Comparison of ENCODE assay signal across 8 cellular contexts in the genomic region with DNA sequence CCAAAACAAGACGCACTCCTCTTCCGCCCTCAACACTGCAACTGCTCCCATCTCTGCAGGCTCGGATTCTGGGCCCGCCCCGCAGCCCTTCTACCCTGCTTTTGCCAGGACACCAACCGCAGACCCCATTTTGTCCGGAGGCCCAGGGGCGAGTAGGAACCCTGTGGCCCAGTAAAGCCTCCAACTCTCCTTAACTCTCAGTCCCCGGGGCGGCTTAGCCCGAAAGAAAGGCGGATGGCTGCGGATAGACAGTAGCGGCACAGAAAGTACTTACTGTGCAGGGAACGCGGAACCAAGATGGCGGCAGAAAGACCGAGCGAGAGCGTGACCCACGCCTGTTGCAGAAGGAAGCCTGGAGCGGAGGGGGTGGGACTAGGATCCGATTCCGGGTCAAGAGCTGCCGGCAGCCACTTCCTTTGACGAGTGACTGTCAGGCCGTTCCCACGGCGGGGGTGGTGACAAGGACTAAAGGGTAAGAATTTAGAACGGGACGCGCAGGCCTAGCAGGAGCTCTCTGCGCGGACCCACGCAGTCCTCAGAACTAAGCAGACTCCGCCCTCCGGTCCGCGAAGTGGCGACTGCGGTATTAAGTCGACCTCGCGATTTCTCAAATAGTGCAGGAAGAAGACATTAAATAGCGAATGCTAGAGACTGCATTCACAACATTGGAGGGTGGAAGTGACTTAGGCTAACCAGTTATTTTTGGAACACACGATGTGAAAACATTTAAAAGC. TPM values are rescaled to one million over a fixed set of nuclear protein-coding genes. Genes with fewer than 3 reads are reported as not detected.
A peak's percentile ranks its signal among the peaks of the same experiment; 100 is the strongest.
DNase-seq lines count a peak whose midpoint lies in the region; ATAC-seq and TF ChIP-seq lines count a peak whose summit lies in the region.

Gene NACA, minus strand, starts transcription at position 311 of the 734 bp plus-strand sequence. CDS start 778 bp downstream, outside the sequence.

- peaks cover 13% of the 10 kb centered on the region for H3K27me3 Mint-ChIP-seq in endothelial cell (ENCODE audit: unreplicated experiment)

- peak within 1 kb of the TSS; percentile 85 for H3K27ac ChIP-seq in OCI-LY3 (ENCODE audit: low read length)

- peaks cover 12% of the 10 kb centered on the region for H3K36me3 Mint-ChIP-seq in endothelial cell (ENCODE audit: low read depth, unreplicated experiment)

- no peaks in the 10 kb centered on the region for H3K27me3 ChIP-seq in OCI-LY3 (ENCODE audit: low read depth, low read length)

- peak within 1 kb of the TSS; percentile 100 for H3K9ac ChIP-seq in OCI-LY3 (ENCODE audit: low read length)

- H4K20me1 ChIP-seq in OCI-LY3 (ENCODE audit: insufficient read depth, low read length) = peaks cover 42% of the 10 kb centered on the region

- H3K4me1 Mint-ChIP-seq in endothelial cell (ENCODE audit: unreplicated experiment) = peaks cover 42% of the 10 kb centered on the region

- ATAC-seq in GM21515 (IDR thresholded peaks at IDR 0.05; ENCODE audit: unreplicated experiment) = peak; percentile 95

- H2AFZ ChIP-seq in OCI-LY3 (ENCODE audit: low read depth, low read length) = peak within 1 kb of the TSS; percentile 40

- DNase-seq in D341Med (ENCODE audit: low spot score) (peak; percentile 97), HuH-7 (ENCODE audit: low spot score) (peak; percentile 94), endothelial cell (ENCODE audit: low spot score) (peak; percentile 92), midbrain (lab: John Stamatoyannopoulos, UW) (peak; percentile 98)
- peak; percentile 97 for DNase-seq in activated CD8-positive, alpha-beta memory T cell treated with anti-CD3 and anti-CD28 coated beads, Interleukin-2, amount 50 U/mL, for 48 hours
- peak; percentile 91 to 96 for DNase-seq in stimulated activated CD8-positive, alpha-beta memory T cell treated with anti-CD3 and anti-CD28 coated beads, Interleukin-2, amount 100 ng/mL, for 1 hour (ENCODE audit: low read depth in 2 of 2)

- H3K4me3 ChIP-seq in OCI-LY3 (ENCODE audit: low read length) = peak within 1 kb of the TSS; percentile 99

- H3K4me2 ChIP-seq in OCI-LY3 (ENCODE audit: low read length) = peak within 1 kb of the TSS; percentile 91

- H3K36me3 ChIP-seq in OCI-LY3 (replicated peaks; ENCODE audit: low read depth, low read length) = peaks cover 48% of the 10 kb centered on the region

- H3K79me2 ChIP-seq in OCI-LY3 (ENCODE audit: low read length) = peaks cover 54% of the 10 kb centered on the region

- no peaks in the 10 kb centered on the region for H3K9me3 ChIP-seq in OCI-LY3 (ENCODE audit: insufficient read depth, low read length)

- no peaks in the 10 kb centered on the region for H3K9me3 Mint-ChIP-seq in endothelial cell (ENCODE audit: unreplicated experiment)

- no peak for TF ChIP-seq CTCF in OCI-LY3 (IDR thresholded peaks at IDR 0.05; ENCODE audit: low read depth, low read length)
- TF ChIP-seq CTCF in endothelial cell (IDR thresholded peaks at IDR 0.05; ENCODE audit: unreplicated experiment) = no peak

- H3K4me3 Mint-ChIP-seq in endothelial cell (ENCODE audit: unreplicated experiment) = peak within 1 kb of the TSS; percentile 99

- peaks cover 41% of the 10 kb centered on the region for H3K4me1 ChIP-seq in OCI-LY3 (ENCODE audit: low read length)

- H3K27ac Mint-ChIP-seq in endothelial cell (ENCODE audit: unreplicated experiment) = peak within 1 kb of the TSS; percentile 97

RNA-seq across cellular contexts. Expression of gene NACA, which starts in this region (rescaled TPM):
- 687 TPM for total RNA-seq in endothelial cell (ENCODE audit: unreplicated experiment)

Comparison
In these comparisons a context has a peak if more than half of its experiments do, and no peak if none do; other contexts are left out.
1. Peak in every context shown above with its lines: DNase-seq, ATAC-seq, H3K4me3 ChIP-seq and H3K27ac ChIP-seq.